In genomic region chr13:108923386-108924061, GRCh38 we compare ENCODE assay signal across 22 cellular contexts.
"Had no signal": no experiment of that assay in that cellular context is flagged by ENCODE, and none has a peak within 500 bp of the region (broad histone marks: within the 10 kb centered on the region; RNA-seq: fewer than 3 reads in every experiment).

No MANE protein-coding gene starts in this region.

- H3K9me3 ChIP-seq: adrenal gland, breast epithelium, Peyer's patch, SJCRH30 had no signal

- H3K4me1 Mint-ChIP-seq: activated naive CD8-positive, alpha-beta T cell treated with anti-CD3 and anti-CD28 coated beads, Interleukin-2, amount 10 ng/mL, durations not matched to agents 7 days and 5 days had no signal

- DNase-seq: activated CD4-positive, alpha-beta T cell treated with anti-CD3 and anti-CD28 coated beads for 36 hours; activated CD8-positive, alpha-beta memory T cell treated with anti-CD3 and anti-CD28 coated beads, Interleukin-2, amount 50 U/mL, for 4 hours; activated CD8-positive, alpha-beta T cell treated with anti-CD3 and anti-CD28 coated beads for 36 hours; activated naive CD4-positive, alpha-beta T cell treated with anti-CD3 and anti-CD28 coated beads, Interleukin-2, amount 50 U/mL, for 16 hours; activated naive CD8-positive, alpha-beta T cell treated with anti-CD3 and anti-CD28 coated beads, Interleukin-2, amount 10 ng/mL, durations not matched to agents 7 days and 5 days; activated T-cell treated with anti-CD3 and anti-CD28 coated beads, Interleukin-2, amount 50 U/mL, for 72 hours; adrenal gland; anterior cingulate cortex; Kasumi-1; NCI-H1105 treated with DMSO at 0.1 percent for 48 hours; NCI-H146; NCI-H187 treated with DMSO at 0.1 percent for 48 hours; NCI-H2081 treated with DMSO at 0.1 percent for 48 hours; NCI-H446; NCI-H524; Peyer's patch; Right ventricle myocardium superior; SJCRH30; T-helper 1 cell had no signal

- H3K36me3 Mint-ChIP-seq: activated naive CD8-positive, alpha-beta T cell treated with anti-CD3 and anti-CD28 coated beads, Interleukin-2, amount 10 ng/mL, durations not matched to agents 7 days and 5 days had no signal

- ATAC-seq: activated CD4-positive, alpha-beta T cell treated with anti-CD3 and anti-CD28 coated beads for 36 hours; activated CD8-positive, alpha-beta T cell treated with anti-CD3 and anti-CD28 coated beads for 36 hours; activated T-cell treated with anti-CD3 and anti-CD28 coated beads, Interleukin-2, amount 50 U/mL, for 72 hours had no signal

- H3K36me3 ChIP-seq: adrenal gland, breast epithelium, Peyer's patch, SJCRH30 had no signal

- H3K27ac ChIP-seq: adrenal gland, breast epithelium, Peyer's patch, RWPE1, SJCRH30, VCaP had no signal

- H3K27me3 ChIP-seq: adrenal gland, breast epithelium, Peyer's patch, SJCRH30 had no signal

- H3K9me3 Mint-ChIP-seq: activated CD8-positive, alpha-beta T cell treated with anti-CD3 and anti-CD28 coated beads for 36 hours; activated naive CD8-positive, alpha-beta T cell treated with anti-CD3 and anti-CD28 coated beads, Interleukin-2, amount 10 ng/mL, durations not matched to agents 7 days and 5 days; activated T-cell treated with anti-CD3 and anti-CD28 coated beads, Interleukin-2, amount 50 U/mL, for 72 hours had no signal

- H3K4me3 ChIP-seq: adrenal gland, breast epithelium, Peyer's patch, SJCRH30 had no signal

- H3K27me3 Mint-ChIP-seq: activated CD8-positive, alpha-beta T cell treated with anti-CD3 and anti-CD28 coated beads for 36 hours had no signal

- H3K4me1 ChIP-seq: breast epithelium, Peyer's patch, SJCRH30 had no signal

- H3K27ac Mint-ChIP-seq: activated CD4-positive, alpha-beta T cell treated with anti-CD3 and anti-CD28 coated beads for 36 hours; activated CD8-positive, alpha-beta T cell treated with anti-CD3 and anti-CD28 coated beads for 36 hours; activated naive CD8-positive, alpha-beta T cell treated with anti-CD3 and anti-CD28 coated beads, Interleukin-2, amount 10 ng/mL, durations not matched to agents 7 days and 5 days; activated T-cell treated with anti-CD3 and anti-CD28 coated beads, Interleukin-2, amount 50 U/mL, for 72 hours had no signal

- H3K4me3 Mint-ChIP-seq: activated CD4-positive, alpha-beta T cell treated with anti-CD3 and anti-CD28 coated beads for 36 hours; activated CD8-positive, alpha-beta T cell treated with anti-CD3 and anti-CD28 coated beads for 36 hours; activated naive CD8-positive, alpha-beta T cell treated with anti-CD3 and anti-CD28 coated beads, Interleukin-2, amount 10 ng/mL, durations not matched to agents 7 days and 5 days; activated T-cell treated with anti-CD3 and anti-CD28 coated beads, Interleukin-2, amount 50 U/mL, for 72 hours had no signal
